8 cellular contexts compared by ENCODE assay signal in the genomic region with DNA sequence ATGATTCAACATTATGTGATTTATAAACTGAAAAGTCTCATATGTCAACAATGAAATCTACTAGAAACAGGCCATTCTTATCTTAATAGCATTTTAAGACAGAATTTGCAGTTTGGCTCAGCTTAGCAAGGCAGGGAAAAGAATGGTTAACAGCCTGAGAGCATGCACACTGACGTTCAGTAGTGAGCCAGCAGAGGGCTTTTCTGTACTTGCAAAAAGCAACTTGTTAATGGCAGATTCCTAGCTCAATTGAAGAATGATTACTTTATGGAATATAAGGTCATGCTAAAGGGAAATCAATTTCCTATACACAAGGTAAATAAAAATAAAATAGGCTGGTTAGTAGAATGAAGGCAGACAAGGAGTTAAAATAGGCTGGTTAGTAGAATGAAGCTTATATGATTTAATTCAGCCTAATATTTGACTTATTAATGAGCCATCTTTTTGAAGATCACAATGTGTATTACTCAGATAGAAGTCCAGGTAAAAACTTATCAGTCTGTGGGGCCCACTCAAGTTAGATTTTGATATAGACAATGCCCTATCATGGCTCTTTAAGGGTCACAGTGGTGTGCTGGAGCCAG.
DNase-seq lines count a peak whose midpoint lies in the region; FAIRE-seq and TF ChIP-seq lines count a peak whose summit lies in the region.

No MANE protein-coding gene starts in this region.

- H3K4me1 Mint-ChIP-seq in H9 (peaks cover 6 to 7% of the 10 kb centered on the region in 2 experiments), mesothelial cell of epicardium (peaks cover 33% of the 10 kb centered on the region)

- H3K18ac ChIP-seq in H9 (ENCODE audit: insufficient read length, low read depth, low read length): no peak overlapping the region

- H3K14ac ChIP-seq in H9 (ENCODE audit: insufficient read depth, low read length): no peak overlapping the region

- peak; percentile 74 for TF ChIP-seq CTCF in H9 (conservative IDR thresholded peaks at IDR 0.05)
- TF ChIP-seq CTCF in mammary epithelial cell (conservative IDR thresholded peaks at IDR 0.05 in 1 of 2, IDR thresholded peaks at IDR 0.05 in 1 of 2; ENCODE audit: extremely low read depth in 1 of 2, insufficient read depth in 1 of 2, low read depth in 1 of 2, low read length in 2 of 2): peak; percentile 71 to 82
- peak; percentile 65 for TF ChIP-seq CTCF in mesothelial cell of epicardium (IDR thresholded peaks at IDR 0.05; ENCODE audit: unreplicated experiment)

- CTCF ChIA-PET in mammary epithelial cell (lab: Charles Lee; ENCODE audit: low non-redundant PET): interaction anchor here (0.5 to 1.7 kb wide), 6 partner anchors 75 to 1062 kb away, joined by 3 to 41 read pairs (median 6); no protein-coding TSS in a partner anchor

- no CpG with 5 or more reads among the region's 1 CpG for WGBS in H9 (ENCODE audit: extremely low coverage, insufficient read length, low lambda C conversion rate)
- WGBS in mammary epithelial cell (ENCODE audit: low coverage, missing lambda C conversion rate): 6% methylated on average over 1 of the region's 1 CpG

- no peaks in the 10 kb centered on the region for H3K36me3 ChIP-seq in mammary epithelial cell (ENCODE audit: insufficient read depth, low read length)

- H3K9ac ChIP-seq in H9 (ENCODE audit: extremely low read depth, insufficient read length, low read length) (no peak overlapping the region), mammary epithelial cell (ENCODE audit: insufficient read depth, low read length) (no peak overlapping the region)

- intact Hi-C loops in mammary epithelial cell (cut with micrococcal nuclease): loop anchor here (1.0 to 10.0 kb wide), 2 partner anchors 74 to 220 kb away; no protein-coding TSS in a partner anchor

- no peak overlapping the region for H3K27ac Mint-ChIP-seq in H9
- peak overlapping the region; percentile 30 for H3K27ac Mint-ChIP-seq in mesothelial cell of epicardium

- no peak overlapping the region for H2BK20ac ChIP-seq in H9 (ENCODE audit: low read depth, low read length, poor library complexity, severe bottlenecking)

- H3K4me3 ChIP-seq in mammary epithelial cell (replicated peaks in 1 of 3; ENCODE audit: insufficient read depth in 1 of 3, low read depth in 2 of 3, low read length in 3 of 3): no peak overlapping the region

- H3K27ac ChIP-seq in H9 (ENCODE audit: insufficient read length, low read depth, low read length): no peak overlapping the region
- H3K27ac ChIP-seq in mammary epithelial cell (ENCODE audit: insufficient read depth, low read depth, low read length): no peak overlapping the region

- no peaks in the 10 kb centered on the region for H3K79me1 ChIP-seq in H9 (ENCODE audit: insufficient read depth, low read depth, low read length, poor library complexity, severe bottlenecking)

- H4K5ac ChIP-seq in H9 (ENCODE audit: insufficient read length, low read depth, low read length): no peak overlapping the region

- H2BK120ac ChIP-seq in H9 (ENCODE audit: low read depth, low read length, poor library complexity, severe bottlenecking): no peak overlapping the region

- H3K23me2 ChIP-seq in H9 (ENCODE audit: insufficient read length, low read depth, low read length, poor library complexity, severe bottlenecking): no peaks in the 10 kb centered on the region

- H3T11ph ChIP-seq in H9 (ENCODE audit: low read length): no peak overlapping the region

- H3K4me2 ChIP-seq in H9 (ENCODE audit: insufficient read depth, insufficient read length, low read length) (no peak overlapping the region), mammary epithelial cell (ENCODE audit: insufficient read depth, low read depth, low read length) (no peak overlapping the region)

- H3K4ac ChIP-seq in H9 (ENCODE audit: low read depth, low read length): no peak overlapping the region

- dilution Hi-C loops in mammary epithelial cell (cut with HindIII; ENCODE audit: low sequenced_read_pairs): loop anchor here (25.0 kb wide), 1 partner anchor 433 kb away; no protein-coding TSS in a partner anchor

- H3K4me1 ChIP-seq in H9 (ENCODE audit: insufficient read depth, low read length) (peaks cover 3% of the 10 kb centered on the region; the same call in 1 of the 2 replicates), mammary epithelial cell (ENCODE audit: insufficient read depth, low read length) (no peaks in the 10 kb centered on the region)

- BruUV-seq in mammary epithelial cell (replicated peaks; lab: Mats Ljungman, UMichigan): no TSS peak

- in situ Hi-C loops in mammary epithelial cell (cut with MboI; ENCODE audit: low sequenced_read_pairs in 2 of 2): loop anchor here in 1 of 2 donors (10.0 kb wide), 1 partner anchor 80 kb away; no protein-coding TSS in a partner anchor

- no peaks in the 10 kb centered on the region for H4K20me1 ChIP-seq in H9 (ENCODE audit: control insufficient read depth, insufficient read depth, insufficient read length)
- H4K20me1 ChIP-seq in mammary epithelial cell (ENCODE audit: insufficient read depth, low read length): no peaks in the 10 kb centered on the region

- no peak overlapping the region for H2AK5ac ChIP-seq in H9 (ENCODE audit: insufficient read length, low read length)

- H3K27me3 ChIP-seq in H9 (ENCODE audit: insufficient read depth, low read length): no peaks in the 10 kb centered on the region
- no peaks in the 10 kb centered on the region for H3K27me3 ChIP-seq in mammary epithelial cell (ENCODE audit: insufficient read depth, low read length)

- FAIRE-seq in G401.6 (lab: Jason Lieb, UNC): peak; percentile 90

- H3K9me3 ChIP-seq in H9 (ENCODE audit: control insufficient read depth, low read depth, low read length): no peaks in the 10 kb centered on the region
- no peaks in the 10 kb centered on the region for H3K9me3 ChIP-seq in mammary epithelial cell (replicated peaks; ENCODE audit: insufficient read depth, low read length)

- H4K8ac ChIP-seq in H9 (replicated peaks; ENCODE audit: insufficient read length, low read depth, low read length): no peak overlapping the region

- H2BK15ac ChIP-seq in H9 (ENCODE audit: low read depth, low read length): no peak overlapping the region

- H3K36me3 Mint-ChIP-seq in H9 (ENCODE audit: insufficient read depth in 1 of 3, low read depth in 3 of 3): no peaks in the 10 kb centered on the region
- H3K36me3 Mint-ChIP-seq in mesothelial cell of epicardium: no peaks in the 10 kb centered on the region

- no peak overlapping the region for H2AFZ ChIP-seq in H9 (ENCODE audit: low read length)
- no peak overlapping the region for H2AFZ ChIP-seq in mammary epithelial cell (ENCODE audit: low read depth, low read length)

- H3K79me2 ChIP-seq in H9 (ENCODE audit: insufficient read depth, low read length) (no peaks in the 10 kb centered on the region), mammary epithelial cell (ENCODE audit: insufficient read depth, low read length) (no peaks in the 10 kb centered on the region)

- H3K27me3 Mint-ChIP-seq in H9 (ENCODE audit: low read depth) (no peaks in the 10 kb centered on the region), mesothelial cell of epicardium (ENCODE audit: low read depth) (no peaks in the 10 kb centered on the region)

- H2BK5ac ChIP-seq in H9 (ENCODE audit: insufficient read length, low read length): no peak overlapping the region

- H3K56ac ChIP-seq in H9 (ENCODE audit: insufficient read length, low read depth, low read length): no peak overlapping the region

- DNase-seq in H9: peak; percentile 46
- DNase-seq in NCI-H2227 treated with DMSO at 0.1 percent for 48 hours (lab: John Stamatoyannopoulos, UW): peak; percentile 77
- peak; percentile 35 for DNase-seq in mammary epithelial cell
- DNase-seq in mesothelial cell of epicardium (ENCODE audit: low spot score in 2 of 2, unreplicated experiment in 2 of 2): no peak
- no peak for DNase-seq in NK-92 treated with Interleukin-12 subunit alpha and Interleukin-12 subunit beta, amount 100 ng/mL, for 24 hours (lab: John Stamatoyannopoulos, UW)
- no peak for DNase-seq in retina
- no peak for DNase-seq in activated T-cell treated with anti-CD3 and anti-CD28 coated beads, Interleukin-2, amount 50 U/mL, for 1 hour

- H3K9me3 Mint-ChIP-seq in H9 (no peaks in the 10 kb centered on the region), mesothelial cell of epicardium (no peaks in the 10 kb centered on the region)

- no peak overlapping the region for H2BK12ac ChIP-seq in H9 (ENCODE audit: insufficient read length, low read depth, low read length)

- H3K4me3 Mint-ChIP-seq in H9: no peak overlapping the region
- H3K4me3 Mint-ChIP-seq in mesothelial cell of epicardium: no peak overlapping the region

- no peak overlapping the region for H3K23ac ChIP-seq in H9 (ENCODE audit: insufficient read length, low read depth, low read length)

- H4K91ac ChIP-seq in H9 (ENCODE audit: insufficient read length, low read depth, low read length): no peak overlapping the region

Comparison
In these comparisons a context has a peak if more than half of its experiments do, and no peak if none do; other contexts are left out.
1. DNase-seq: peak in H9 (single experiment), NCI-H2227 treated with DMSO at 0.1 percent for 48 hours (single experiment) and mammary epithelial cell (single experiment); none in mesothelial cell of epicardium (0 of 2), NK-92 treated with Interleukin-12 subunit alpha and Interleukin-12 subunit beta, amount 100 ng/mL, for 24 hours (single experiment), retina (single experiment) and activated T-cell treated with anti-CD3 and anti-CD28 coated beads, Interleukin-2, amount 50 U/mL, for 1 hour (single experiment).
2. Peak in every context shown above with its lines, with median percentiles within 50 percentile points of each other: CTCF ChIP-seq.